Comparison of ENCODE assay signal across 11 cellular contexts in genomic region chr5:111853748-111854147, GRCh38.
DNase-seq lines count a peak whose midpoint lies in the region; ATAC-seq and TF ChIP-seq lines count a peak whose summit lies in the region.
"Had no signal": no experiment of that assay in that cellular context is flagged by ENCODE, and none has a peak within 500 bp of the region (broad histone marks: within the 10 kb centered on the region; RNA-seq: fewer than 3 reads in every experiment).

No MANE protein-coding gene starts in this region.

- no peak for TF ChIP-seq CTCF in brain (conservative IDR thresholded peaks at IDR 0.05)

- peaks cover 3% of the 10 kb centered on the region for H3K27me3 Mint-ChIP-seq in brain

- DNase-seq in GDM1 (lab: John Stamatoyannopoulos, UW), result peak; percentile 14
- no peak for DNase-seq in putamen (ENCODE audit: low spot score)
- DNase-seq in ureter (ENCODE audit: low spot score), result no peak
- no peak for DNase-seq in T-helper 1 cell
- no peak for DNase-seq in kidney glomerular epithelial cell (lab: John Stamatoyannopoulos, UW)
- DNase-seq: activated CD4-positive, CD25-positive, alpha-beta regulatory T cell; body of pancreas; head of caudate nucleus had no signal

- peak overlapping the region in 2 of 5 experiments; percentile 43 to 50 for H3K4me3 Mint-ChIP-seq in brain

- H3K27ac Mint-ChIP-seq in brain, result peak overlapping the region in 3 of 5 experiments; percentile 31 to 93 (median 42)

- ATAC-seq in GM19463 (IDR thresholded peaks at IDR 0.05; ENCODE audit: unreplicated experiment), result peak; percentile 88
- peak; percentile 78 for ATAC-seq in HG03135 (IDR thresholded peaks at IDR 0.05; ENCODE audit: unreplicated experiment)
- ATAC-seq: body of pancreas had no signal

- H3K4me1 Mint-ChIP-seq in brain, result peaks cover 19% of the 10 kb centered on the region

- no peaks in the 10 kb centered on the region for H3K36me3 Mint-ChIP-seq in brain

- H3K9me3 Mint-ChIP-seq in brain, result no peaks in the 10 kb centered on the region
